8 cellular contexts compared by ENCODE assay signal in genomic region chr5:134873987-134874830, GRCh38. TPM values are rescaled to one million over a fixed set of nuclear protein-coding genes. Genes with fewer than 3 reads are reported as not detected.
A peak's percentile ranks its signal among the peaks of the same experiment; 100 is the strongest.
DNase-seq lines count a peak whose midpoint lies in the region; ATAC-seq and TF ChIP-seq lines count a peak whose summit lies in the region.

TSS of gene TXNDC15 (plus strand) at chr5:134874371. CDS start at chr5:134874428, 57 bp downstream.

- peak; percentile 95 for ATAC-seq in GM23338

- H3K36me3 ChIP-seq in GM23338 (ENCODE audit: insufficient read depth): no peaks in the 10 kb centered on the region

- peak within 1 kb of the TSS; percentile 89 for H2AFZ ChIP-seq in GM23338

- no peak for TF ChIP-seq CTCF in GM23338 (conservative IDR thresholded peaks at IDR 0.05; ENCODE audit: low read depth in 2 of 2)
- no peak for TF ChIP-seq CTCF in LNCaP clone FGC (IDR thresholded peaks at IDR 0.05; ENCODE audit: control insufficient read depth, extremely low read depth, insufficient read depth)

- peak within 1 kb of the TSS; percentile 95 for H3K4me3 ChIP-seq in GM23338
- peak within 1 kb of the TSS; percentile 75 for H3K4me3 ChIP-seq in LNCaP clone FGC (ENCODE audit: low read depth, low read length)

- peak within 1 kb of the TSS; percentile 93 for H3K27ac Mint-ChIP-seq in GM23338
- H3K27ac Mint-ChIP-seq in activated naive CD4-positive, alpha-beta T cell treated with anti-CD3 and anti-CD28 coated beads for 36 hours: peak within 1 kb of the TSS; percentile 92

- H3K27ac ChIP-seq in GM23338 (ENCODE audit: low read depth): peak within 1 kb of the TSS; percentile 89

- peak within 1 kb of the TSS; percentile 96 for H3K4me2 ChIP-seq in GM23338

- no peaks in the 10 kb centered on the region; the same call in 1 of the 3 replicates for H3K36me3 Mint-ChIP-seq in GM23338 (ENCODE audit: low read depth)
- H3K36me3 Mint-ChIP-seq in activated naive CD4-positive, alpha-beta T cell treated with anti-CD3 and anti-CD28 coated beads for 36 hours (ENCODE audit: low read depth): peaks cover 3% of the 10 kb centered on the region

- 0 out of 2 replicates have a peak, but pooled peaks cover 6% of the 10 kb centered on the region for H3F3A ChIP-seq in GM23338 (replicated peaks; ENCODE audit: low read depth)

- intact Hi-C loops in activated naive CD4-positive, alpha-beta T cell treated with anti-CD3 and anti-CD28 coated beads for 36 hours (cut with micrococcal nuclease): loop anchor here (1.0 to 2.0 kb wide), 5 partner anchors 29 to 647 kb away; partner anchors contain the start of genes C5orf24, CAMLG, DDX46 and PPP2CA

- H3K79me2 ChIP-seq in GM23338 (replicated peaks; ENCODE audit: insufficient read depth): peaks cover 23% of the 10 kb centered on the region

- CTCF ChIA-PET in activated naive CD4-positive, alpha-beta T cell treated with anti-CD3 and anti-CD28 coated beads for 36 hours (lab: Charles Lee): interaction anchor here (0.6 to 3.2 kb wide), 4 partner anchors 19 to 124 kb away, joined by 3 to 16 read pairs (median 4); partner anchors contain the start of gene PCBD2

- peaks cover 14% of the 10 kb centered on the region; the same call in 1 of the 2 replicates for H3K4me1 ChIP-seq in GM23338 (ENCODE audit: insufficient read depth)

- H3K9me3 Mint-ChIP-seq in GM23338: no peaks in the 10 kb centered on the region
- H3K9me3 Mint-ChIP-seq in activated naive CD4-positive, alpha-beta T cell treated with anti-CD3 and anti-CD28 coated beads for 36 hours: no peaks in the 10 kb centered on the region

- DNase-seq in EL (peak; percentile 86), GM23338 (ENCODE audit: low spot score) (peak; percentile 94), LNCaP clone FGC (ENCODE audit: low read depth) (peak; percentile 57), SK-N-DZ (ENCODE audit: low spot score) (peak; percentile 87), germinal center (ENCODE audit: low spot score) (peak; percentile 88), nucleus accumbens (lab: John Stamatoyannopoulos, UW) (peak in 55 of 56 donors; percentile 20 to 90 (median 79)), superior temporal gyrus (ENCODE audit: extremely low spot score) (peak; percentile 92)
- DNase-seq in activated naive CD4-positive, alpha-beta T cell treated with anti-CD3 and anti-CD28 coated beads for 36 hours: peak; percentile 84

- no peaks in the 10 kb centered on the region for H4K20me1 ChIP-seq in GM23338 (replicated peaks; ENCODE audit: insufficient read depth)

- peaks cover 7% of the 10 kb centered on the region for H3K27me3 Mint-ChIP-seq in GM23338 (ENCODE audit: insufficient read depth, low read depth, poor library complexity)
- H3K27me3 Mint-ChIP-seq in activated naive CD4-positive, alpha-beta T cell treated with anti-CD3 and anti-CD28 coated beads for 36 hours (ENCODE audit: low read depth): no peaks in the 10 kb centered on the region

- peak within 1 kb of the TSS; percentile 87 for H3K4me3 Mint-ChIP-seq in GM23338
- H3K4me3 Mint-ChIP-seq in activated naive CD4-positive, alpha-beta T cell treated with anti-CD3 and anti-CD28 coated beads for 36 hours: peak within 1 kb of the TSS; percentile 89

- H3K4me1 Mint-ChIP-seq in GM23338: peaks cover 15% of the 10 kb centered on the region
- peaks cover 30% of the 10 kb centered on the region for H3K4me1 Mint-ChIP-seq in activated naive CD4-positive, alpha-beta T cell treated with anti-CD3 and anti-CD28 coated beads for 36 hours (ENCODE audit: low read depth)

- no peaks in the 10 kb centered on the region for H3K27me3 ChIP-seq in GM23338 (ENCODE audit: insufficient read depth)

- H3K9me2 ChIP-seq in GM23338 (ENCODE audit: insufficient read depth): no peaks in the 10 kb centered on the region

TF ChIP-seq in GM23338, 12 proteins besides CTCF, POLR2A, EP300 and RAD21 (continues in another document):
- TF ChIP-seq JUNB (IDR thresholded peaks at IDR 0.05; ENCODE audit: unreplicated experiment): no peak
- TF ChIP-seq ZNF114 (CRISPR knock-in tag; IDR thresholded peaks at IDR 0.05): peak; percentile 69; the same call in 1 of the 2 replicates
- no peak for TF ChIP-seq EZH2 (IDR thresholded peaks at IDR 0.05; ENCODE audit: low read depth, unreplicated experiment)
- TF ChIP-seq ZNF331 (CRISPR knock-in tag; IDR thresholded peaks at IDR 0.05; ENCODE audit: low read depth): no peak
- peak; percentile 42; the same call in 1 of the 2 replicates for TF ChIP-seq CREB1 (CRISPR knock-in tag; IDR thresholded peaks at IDR 0.05; ENCODE audit: low read depth)
- TF ChIP-seq, protein P1, sequence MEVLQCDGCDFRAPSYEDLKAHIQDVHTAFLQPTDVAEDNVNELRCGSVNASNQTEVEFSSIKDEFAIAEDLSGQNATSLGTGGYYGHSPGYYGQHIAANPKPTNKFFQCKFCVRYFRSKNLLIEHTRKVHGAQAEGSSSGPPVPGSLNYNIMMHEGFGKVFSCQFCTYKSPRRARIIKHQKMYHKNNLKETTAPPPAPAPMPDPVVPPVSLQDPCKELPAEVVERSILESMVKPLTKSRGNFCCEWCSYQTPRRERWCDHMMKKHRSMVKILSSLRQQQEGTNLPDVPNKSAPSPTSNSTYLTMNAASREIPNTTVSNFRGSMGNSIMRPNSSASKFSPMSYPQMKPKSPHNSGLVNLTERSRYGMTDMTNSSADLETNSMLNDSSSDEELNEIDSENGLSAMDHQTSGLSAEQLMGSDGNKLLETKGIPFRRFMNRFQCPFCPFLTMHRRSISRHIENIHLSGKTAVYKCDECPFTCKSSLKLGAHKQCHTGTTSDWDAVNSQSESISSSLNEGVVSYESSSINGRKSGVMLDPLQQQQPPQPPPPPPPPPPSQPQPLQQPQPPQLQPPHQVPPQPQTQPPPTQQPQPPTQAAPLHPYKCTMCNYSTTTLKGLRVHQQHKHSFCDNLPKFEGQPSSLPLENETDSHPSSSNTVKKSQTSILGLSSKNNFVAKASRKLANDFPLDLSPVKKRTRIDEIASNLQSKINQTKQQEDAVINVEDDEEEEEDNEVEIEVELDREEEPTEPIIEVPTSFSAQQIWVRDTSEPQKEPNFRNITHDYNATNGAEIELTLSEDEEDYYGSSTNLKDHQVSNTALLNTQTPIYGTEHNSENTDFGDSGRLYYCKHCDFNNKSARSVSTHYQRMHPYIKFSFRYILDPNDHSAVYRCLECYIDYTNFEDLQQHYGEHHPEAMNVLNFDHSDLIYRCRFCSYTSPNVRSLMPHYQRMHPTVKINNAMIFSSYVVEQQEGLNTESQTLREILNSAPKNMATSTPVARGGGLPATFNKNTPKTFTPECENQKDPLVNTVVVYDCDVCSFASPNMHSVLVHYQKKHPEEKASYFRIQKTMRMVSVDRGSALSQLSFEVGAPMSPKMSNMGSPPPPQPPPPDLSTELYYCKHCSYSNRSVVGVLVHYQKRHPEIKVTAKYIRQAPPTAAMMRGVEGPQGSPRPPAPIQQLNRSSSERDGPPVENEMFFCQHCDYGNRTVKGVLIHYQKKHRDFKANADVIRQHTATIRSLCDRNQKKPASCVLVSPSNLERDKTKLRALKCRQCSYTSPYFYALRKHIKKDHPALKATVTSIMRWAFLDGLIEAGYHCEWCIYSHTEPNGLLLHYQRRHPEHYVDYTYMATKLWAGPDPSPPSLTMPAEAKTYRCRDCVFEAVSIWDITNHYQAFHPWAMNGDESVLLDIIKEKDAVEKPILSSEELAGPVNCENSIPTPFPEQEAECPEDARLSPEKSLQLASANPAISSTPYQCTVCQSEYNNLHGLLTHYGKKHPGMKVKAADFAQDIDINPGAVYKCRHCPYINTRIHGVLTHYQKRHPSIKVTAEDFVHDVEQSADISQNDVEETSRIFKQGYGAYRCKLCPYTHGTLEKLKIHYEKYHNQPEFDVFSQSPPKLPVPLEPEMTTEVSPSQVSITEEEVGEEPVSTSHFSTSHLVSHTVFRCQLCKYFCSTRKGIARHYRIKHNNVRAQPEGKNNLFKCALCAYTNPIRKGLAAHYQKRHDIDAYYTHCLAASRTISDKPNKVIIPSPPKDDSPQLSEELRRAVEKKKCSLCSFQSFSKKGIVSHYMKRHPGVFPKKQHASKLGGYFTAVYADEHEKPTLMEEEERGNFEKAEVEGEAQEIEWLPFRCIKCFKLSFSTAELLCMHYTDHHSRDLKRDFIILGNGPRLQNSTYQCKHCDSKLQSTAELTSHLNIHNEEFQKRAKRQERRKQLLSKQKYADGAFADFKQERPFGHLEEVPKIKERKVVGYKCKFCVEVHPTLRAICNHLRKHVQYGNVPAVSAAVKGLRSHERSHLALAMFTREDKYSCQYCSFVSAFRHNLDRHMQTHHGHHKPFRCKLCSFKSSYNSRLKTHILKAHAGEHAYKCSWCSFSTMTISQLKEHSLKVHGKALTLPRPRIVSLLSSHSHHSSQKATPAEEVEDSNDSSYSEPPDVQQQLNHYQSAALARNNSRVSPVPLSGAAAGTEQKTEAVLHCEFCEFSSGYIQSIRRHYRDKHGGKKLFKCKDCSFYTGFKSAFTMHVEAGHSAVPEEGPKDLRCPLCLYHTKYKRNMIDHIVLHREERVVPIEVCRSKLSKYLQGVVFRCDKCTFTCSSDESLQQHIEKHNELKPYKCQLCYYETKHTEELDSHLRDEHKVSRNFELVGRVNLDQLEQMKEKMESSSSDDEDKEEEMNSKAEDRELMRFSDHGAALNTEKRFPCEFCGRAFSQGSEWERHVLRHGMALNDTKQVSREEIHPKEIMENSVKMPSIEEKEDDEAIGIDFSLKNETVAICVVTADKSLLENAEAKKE (CRISPR knock-in tag; IDR thresholded peaks at IDR 0.05): no peak
- TF ChIP-seq, protein P2, sequence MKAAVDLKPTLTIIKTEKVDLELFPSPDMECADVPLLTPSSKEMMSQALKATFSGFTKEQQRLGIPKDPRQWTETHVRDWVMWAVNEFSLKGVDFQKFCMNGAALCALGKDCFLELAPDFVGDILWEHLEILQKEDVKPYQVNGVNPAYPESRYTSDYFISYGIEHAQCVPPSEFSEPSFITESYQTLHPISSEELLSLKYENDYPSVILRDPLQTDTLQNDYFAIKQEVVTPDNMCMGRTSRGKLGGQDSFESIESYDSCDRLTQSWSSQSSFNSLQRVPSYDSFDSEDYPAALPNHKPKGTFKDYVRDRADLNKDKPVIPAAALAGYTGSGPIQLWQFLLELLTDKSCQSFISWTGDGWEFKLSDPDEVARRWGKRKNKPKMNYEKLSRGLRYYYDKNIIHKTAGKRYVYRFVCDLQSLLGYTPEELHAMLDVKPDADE (IDR thresholded peaks at IDR 0.05): no peak
- no peak for TF ChIP-seq STAT1 (IDR thresholded peaks at IDR 0.05; ENCODE audit: unreplicated experiment)
- TF ChIP-seq POLR2AphosphoS5 (IDR thresholded peaks at IDR 0.05; ENCODE audit: low read depth): peak; percentile 93
- TF ChIP-seq EZH2phosphoT487 (IDR thresholded peaks at IDR 0.05; ENCODE audit: unreplicated experiment): no peak

RNA-seq across cellular contexts. Expression of gene TXNDC15, which starts in this region (rescaled TPM):
- 24.4 and 30.7 TPM in 2 replicates for total RNA-seq in GM23338 (2014; rRNA removed; shearing (Covaris generic))
- polyA plus RNA-seq in GM23338 (2016; fragmentation: Nextera tagmentation; extraction: Ambion mirVana): 26.5 and 28.5 TPM in 2 replicates
- polyA plus RNA-seq in SK-N-DZ (2014; cell fraction: cytosol; rRNA removed): 50.5 and 56.8 TPM in 2 replicates
- 20.9 and 23.6 TPM in 2 replicates for polyA plus RNA-seq in SK-N-DZ (2014; cell fraction: nucleus; rRNA removed)
- total RNA-seq in activated naive CD4-positive, alpha-beta T cell treated with anti-CD3 and anti-CD28 coated beads for 36 hours: 10 to 100 TPM; 19.8 to 20.9 TPM

Comparison
In these comparisons a context has a peak if more than half of its experiments do, and no peak if none do; other contexts are left out.
1. Peak in every context shown above with its lines: DNase-seq, ATAC-seq, H3K4me3 ChIP-seq and H3K27ac ChIP-seq.